In genomic region chr2:75495862-75496261, GRCh38 we compare ENCODE assay signal across 1 cellular context.
TF ChIP-seq lines count a peak whose summit lies in the region.

No MANE protein-coding gene starts in this region.

TF ChIP-seq in GM23338, 12 proteins besides CTCF, POLR2A, EP300 and RAD21 (continued from another document):
- no peak for TF ChIP-seq ZNF462 (CRISPR knock-in tag; IDR thresholded peaks at IDR 0.05)
- no peak for TF ChIP-seq STAT1 (IDR thresholded peaks at IDR 0.05; ENCODE audit: unreplicated experiment)
- no peak for TF ChIP-seq JUNB (IDR thresholded peaks at IDR 0.05; ENCODE audit: unreplicated experiment)
- TF ChIP-seq ETS1 (IDR thresholded peaks at IDR 0.05): no peak
- no peak for TF ChIP-seq ZNF331 (CRISPR knock-in tag; IDR thresholded peaks at IDR 0.05; ENCODE audit: low read depth)
- TF ChIP-seq CREB1 (CRISPR knock-in tag; IDR thresholded peaks at IDR 0.05; ENCODE audit: low read depth): no peak
- no peak for TF ChIP-seq ZNF114 (CRISPR knock-in tag; IDR thresholded peaks at IDR 0.05)
- no peak for TF ChIP-seq NANOG (IDR thresholded peaks at IDR 0.05; ENCODE audit: borderline replicate concordance)
- no peak for TF ChIP-seq REST (IDR thresholded peaks at IDR 0.05; ENCODE audit: unreplicated experiment)
- no peak for TF ChIP-seq EZH2phosphoT487 (IDR thresholded peaks at IDR 0.05; ENCODE audit: unreplicated experiment)
- no peak for TF ChIP-seq EZH2 (IDR thresholded peaks at IDR 0.05; ENCODE audit: low read depth, unreplicated experiment)
